ENCODE assay signal across 17 cellular contexts in genomic region chr19:19637186-19637522, GRCh38. TPM values are rescaled to one million over a fixed set of nuclear protein-coding genes. Genes with fewer than 3 reads are reported as not detected.
DNase-seq lines count a peak whose midpoint lies in the region; ATAC-seq, FAIRE-seq and TF ChIP-seq lines count a peak whose summit lies in the region.
"Had no signal": no experiment of that assay in that cellular context is flagged by ENCODE, and none has a peak within 500 bp of the region (broad histone marks: within the 10 kb centered on the region; RNA-seq: fewer than 3 reads in every experiment).

No MANE protein-coding gene starts in this region.

- TF ChIP-seq CTCF in foreskin keratinocyte (conservative IDR thresholded peaks at IDR 0.05) (no peak), kidney (IDR thresholded peaks at IDR 0.05; ENCODE audit: borderline replicate concordance, extremely low read depth, insufficient read depth) (no peak), stomach (IDR thresholded peaks at IDR 0.05) (no peak), Calu3 (IDR thresholded peaks at IDR 0.05; ENCODE audit: unreplicated experiment) (no peak), prostate gland (IDR thresholded peaks at IDR 0.05) (no peak)

- no peaks in the 10 kb centered on the region for H3K27me3 Mint-ChIP-seq in Calu3 (ENCODE audit: unreplicated experiment)
- H3K27me3 Mint-ChIP-seq: CD4-positive, alpha-beta memory T cell had no signal

- H3K27me3 ChIP-seq in HUES6 (ENCODE audit: control insufficient read depth, insufficient read depth, low read length) (no peaks in the 10 kb centered on the region), foreskin keratinocyte (no peaks in the 10 kb centered on the region), stomach (no peaks in the 10 kb centered on the region), prostate gland (replicated peaks; ENCODE audit: insufficient read depth) (no peaks in the 10 kb centered on the region)
- H3K27me3 ChIP-seq: BLaER1 had no signal

- H3K27ac ChIP-seq in HUES6 (ENCODE audit: low read depth, low read length) (no peak overlapping the region), foreskin keratinocyte (no peak overlapping the region), kidney (ENCODE audit: low read depth in 2 of 2, low read length in 2 of 2) (no peak overlapping the region), stomach (no peak overlapping the region), prostate gland (no peak overlapping the region)
- H3K27ac ChIP-seq: BLaER1, GM23248 had no signal

- peaks cover 32% of the 10 kb centered on the region for H3K36me3 ChIP-seq in HUES6 (ENCODE audit: control insufficient read depth, insufficient read depth, low read length)
- no peaks in the 10 kb centered on the region for H3K36me3 ChIP-seq in kidney (ENCODE audit: control insufficient read depth in 1 of 2, insufficient read depth in 2 of 2, low read length in 2 of 2)
- peaks cover 19 to 94% (median 75%) of the 10 kb centered on the region in 4 donors for H3K36me3 ChIP-seq in stomach
- H3K36me3 ChIP-seq in prostate gland, result no peaks in the 10 kb centered on the region

- no peak for FAIRE-seq in kidney (lab: Jason Lieb, UNC)
- FAIRE-seq: GM12878 had no signal

- ATAC-seq in foreskin keratinocyte (peak; percentile 19), GM19328 (IDR thresholded peaks at IDR 0.05; ENCODE audit: unreplicated experiment) (no peak)
- ATAC-seq: GM12878 had no signal

- CTCF ChIA-PET in Calu3 (lab: Charles Lee), result no interaction called here

- no peak overlapping the region for H3K4me3 Mint-ChIP-seq in Calu3 (ENCODE audit: low read depth, unreplicated experiment)
- H3K4me3 Mint-ChIP-seq: CD14-positive monocyte; CD4-positive, alpha-beta memory T cell; H9 had no signal

- H3K4me3 ChIP-seq in HUES6 (ENCODE audit: low read depth, low read length), result peak overlapping the region; percentile 30
- no peak overlapping the region for H3K4me3 ChIP-seq in kidney (ENCODE audit: low read length in 2 of 2)
- H3K4me3 ChIP-seq in stomach, result peak overlapping the region in 3 of 4 donors; percentile 2 to 35 (median 22)
- H3K4me3 ChIP-seq in prostate gland, result no peak overlapping the region
- H3K4me3 ChIP-seq: BLaER1, GM12878, GM23248 had no signal

- H3K4me1 Mint-ChIP-seq in Calu3 (ENCODE audit: low read depth, unreplicated experiment), result peaks cover 2% of the 10 kb centered on the region

- DNase-seq in foreskin keratinocyte, result no peak
- peak; percentile 69 for DNase-seq in kidney
- DNase-seq in stomach, result no peak
- no peak for DNase-seq in Calu3
- no peak for DNase-seq in prostate gland (ENCODE audit: low spot score)
- DNase-seq in cortex of kidney (lab: John Stamatoyannopoulos, UW), result no peak
- DNase-seq: 8988T, DND-41, EL, GM23248 had no signal

- WGBS in stomach, 5 donors, result 55 to 74% (median 67%) methylated on average over 8 to 27 of the region's 27 CpGs
- WGBS in prostate gland, result 65% methylated on average over 27 of the region's 27 CpGs

- H3K9me3 ChIP-seq in HUES6 (ENCODE audit: control insufficient read depth, insufficient read depth, low read depth, low read length), result no peaks in the 10 kb centered on the region
- no peaks in the 10 kb centered on the region for H3K9me3 ChIP-seq in kidney (ENCODE audit: control insufficient read depth in 1 of 2, low read length in 2 of 2)
- H3K9me3 ChIP-seq in stomach, result no peaks in the 10 kb centered on the region
- H3K9me3 ChIP-seq in prostate gland, result no peaks in the 10 kb centered on the region
- H3K9me3 ChIP-seq: BLaER1 had no signal

- intact Hi-C loops in kidney (cut with DNase I), result no loop called here
- intact Hi-C loops in stomach (cut with DNase I; ENCODE audit: low total_unique reads), result no loop called here
- intact Hi-C loops in Calu3 (cut with micrococcal nuclease; ENCODE audit: unreplicated experiment), result no loop called here
- intact Hi-C loops in prostate gland (cut with DNase I), result no loop called here

- TF ChIP-seq POLR2A in stomach (IDR thresholded peaks at IDR 0.05) (no peak), prostate gland (IDR thresholded peaks at IDR 0.05) (no peak)

- no peak overlapping the region for H3K27ac Mint-ChIP-seq in Calu3 (ENCODE audit: unreplicated experiment)

- no TSS peak for BruUV-seq in Calu3 (replicated peaks; lab: Mats Ljungman, UMichigan)

- H3K9ac ChIP-seq in HUES6 (ENCODE audit: low read length), result no peak overlapping the region
- no peak overlapping the region for H3K9ac ChIP-seq in kidney (ENCODE audit: low read length in 2 of 2)
- H3K9ac ChIP-seq: BLaER1, GM23248 had no signal

- peaks cover 17% of the 10 kb centered on the region for H3K36me3 Mint-ChIP-seq in Calu3 (ENCODE audit: insufficient read depth, unreplicated experiment)

- H3K9me3 Mint-ChIP-seq in Calu3 (ENCODE audit: low read depth, unreplicated experiment), result no peaks in the 10 kb centered on the region
- H3K9me3 Mint-ChIP-seq: CD14-positive monocyte; CD4-positive, alpha-beta memory T cell; H9 had no signal

- H3K4me1 ChIP-seq in HUES6 (ENCODE audit: control insufficient read depth, insufficient read depth, low read length) (peaks cover 4% of the 10 kb centered on the region; the same call in 1 of the 2 replicates), foreskin keratinocyte (no peaks in the 10 kb centered on the region), kidney (ENCODE audit: control insufficient read depth in 1 of 2, insufficient read depth in 1 of 2, low read depth in 1 of 2, low read length in 2 of 2) (no peaks in the 10 kb centered on the region), stomach (peaks cover 0 to 10% (median under 1%) of the 10 kb centered on the region in 4 donors), prostate gland (replicated peaks) (no peaks in the 10 kb centered on the region)

- no peak for TF ChIP-seq EP300 in stomach (IDR thresholded peaks at IDR 0.05)

RNA-seq across cellular contexts. Expression of gene GMIP, which starts 6.3 kb away (rescaled TPM):
- 8.0 TPM in 2 replicates for total RNA-seq in foreskin keratinocyte
- polyA plus RNA-seq in foreskin keratinocyte, result 6.9 and 8.2 TPM in 2 replicates
- total RNA-seq in kidney, result 18.8 TPM
- 3.3 TPM for polyA plus RNA-seq in kidney (ENCODE audit: insufficient read depth, low read depth, low replicate concordance)
- 10 to 100 TPM in 4 of 5 donors, 1 to 10 TPM in 1; 5.3 to 96.2 (median 35.0) TPM for total RNA-seq in stomach
- 10 to 100 TPM in 2 of 3 donors, 1 to 10 TPM in 1; 5.2 to 11.9 (median 10.3) TPM for polyA plus RNA-seq in stomach
- total RNA-seq in Calu3 (2022), result 17.2 and 17.3 TPM in 2 replicates
- total RNA-seq in prostate gland, result 10 to 100 TPM; 10.2 to 11.6 TPM

RNA-seq across cellular contexts. Expression of gene LPAR2, which starts 9.1 kb away (rescaled TPM):
- total RNA-seq in foreskin keratinocyte, result 12.6 and 15.1 TPM in 2 replicates
- polyA plus RNA-seq in foreskin keratinocyte, result 16.5 and 19.6 TPM in 2 replicates
- 10.4 TPM for total RNA-seq in kidney
- 5.6 TPM for polyA plus RNA-seq in kidney (ENCODE audit: insufficient read depth, low read depth, low replicate concordance)
- 100 to 1,000 TPM in 1 of 5 donors, 10 to 100 TPM in 2, 1 to 10 TPM in 2; 4.1 to 156 (median 25.9) TPM for total RNA-seq in stomach
- polyA plus RNA-seq in stomach, result 10 to 100 TPM; 14.4 to 23.0 (median 15.0) TPM
- 25.0 and 27.3 TPM in 2 replicates for total RNA-seq in Calu3 (2022)
- 100 to 1,000 TPM in 1 of 2 donors, 10 to 100 TPM in 1; 39.7 to 167 TPM for total RNA-seq in prostate gland

RNA-seq across cellular contexts. Expression of gene PBX4, which starts 18.7 kb away (rescaled TPM):
- total RNA-seq in foreskin keratinocyte, result 1.9 and 2.3 TPM in 2 replicates
- polyA plus RNA-seq in foreskin keratinocyte, result 3.1 and 3.2 TPM in 2 replicates
- 5.7 TPM for total RNA-seq in kidney
- polyA plus RNA-seq in kidney (ENCODE audit: insufficient read depth, low read depth, low replicate concordance), result 3.9 TPM
- 10 to 100 TPM in 2 of 5 donors, 1 to 10 TPM in 2, not detected in 1; 2.0 to 60.7 (median 17.5) TPM for total RNA-seq in stomach
- polyA plus RNA-seq in stomach, result 1 to 10 TPM; 2.9 to 4.9 (median 2.9) TPM
- total RNA-seq in Calu3 (2022), result 5.1 and 6.0 TPM in 2 replicates
- total RNA-seq in prostate gland, result 10 to 100 TPM in 1 of 2 donors, 1 to 10 TPM in 1; 2.6 to 10.6 TPM
- polyA plus RNA-seq: CD14-positive monocyte had no signal

RNA-seq across cellular contexts. Expression of gene ATP13A1, which starts 26.3 kb away (rescaled TPM):
- total RNA-seq in foreskin keratinocyte (33.3 and 35.6 TPM in 2 replicates), kidney (78.1 TPM), stomach (100 to 1,000 TPM in 3 of 5 donors, 10 to 100 TPM in 2; 30.1 to 451 (median 204) TPM), Calu3 (2022) (60.2 and 65.4 TPM in 2 replicates), prostate gland (100 to 1,000 TPM; 227 to 315 TPM)
- polyA plus RNA-seq in foreskin keratinocyte (30.2 and 32.3 TPM in 2 replicates), kidney (ENCODE audit: insufficient read depth, low read depth, low replicate concordance) (30.1 TPM), stomach (10 to 100 TPM; 17.3 to 35.4 (median 25.1) TPM)

RNA-seq across cellular contexts. Expression of gene ZNF101, which starts 31.5 kb away (rescaled TPM):
- total RNA-seq in foreskin keratinocyte (12.3 and 12.6 TPM in 2 replicates), kidney (21.2 TPM), stomach (1 to 10 TPM; 2.2 to 8.8 (median 3.0) TPM), Calu3 (2022) (8.3 and 10.2 TPM in 2 replicates), prostate gland (1 to 10 TPM; 4.1 to 7.1 TPM)
- polyA plus RNA-seq in foreskin keratinocyte (6.0 and 6.1 TPM in 2 replicates), kidney (ENCODE audit: insufficient read depth, low read depth, low replicate concordance) (10.2 TPM), stomach (1 to 10 TPM; 5.5 to 9.1 (median 7.2) TPM)

Comparison
In these comparisons a context has a peak if more than half of its experiments do, and no peak if none do; other contexts are left out.
1. H3K4me3 ChIP-seq: peak in HUES6 (single experiment) and stomach (3 of 4); none in kidney (0 of 2) and prostate gland (0 of 2).